In genomic region chr5:923473-923873, GRCh38 we compare ENCODE assay signal across 8 cellular contexts. TPM values are rescaled to one million over a fixed set of nuclear protein-coding genes. Genes with fewer than 3 reads are reported as not detected.
A peak's percentile ranks its signal among the peaks of the same experiment; 100 is the strongest.
DNase-seq lines count a peak whose midpoint lies in the region; ATAC-seq lines count a peak whose summit lies in the region.

No MANE protein-coding gene starts in this region.

- peaks cover 2% of the 10 kb centered on the region for H3K4me1 Mint-ChIP-seq in memory B cell

- H3K36me3 Mint-ChIP-seq in memory B cell: peaks cover 2% of the 10 kb centered on the region

- H3K27me3 Mint-ChIP-seq in memory B cell: peaks cover 8% of the 10 kb centered on the region

- ATAC-seq in GM18502 (IDR thresholded peaks at IDR 0.05; ENCODE audit: poor library complexity, unreplicated experiment): peak; percentile 81
- peak; percentile 79 for ATAC-seq in HG03342 (IDR thresholded peaks at IDR 0.05; ENCODE audit: unreplicated experiment)
- ATAC-seq in memory B cell (ENCODE audit: low read depth): peak; percentile 85

- no peaks in the 10 kb centered on the region for H3K9me3 Mint-ChIP-seq in memory B cell

- H3K27ac Mint-ChIP-seq in memory B cell: no peak overlapping the region

- no peak overlapping the region for H3K4me3 Mint-ChIP-seq in memory B cell

- peak; percentile 99 for DNase-seq in 8988T
- DNase-seq in NCI-H748 (lab: John Stamatoyannopoulos, UW; ENCODE audit: unreplicated experiment): peak; percentile 91
- DNase-seq in activated CD4-positive, alpha-beta T cell treated with anti-CD3 and anti-CD28 coated beads, Interleukin-2, amount 50 U/mL, for 4 hours: peak; percentile 64 to 65
- DNase-seq in dermis microvascular lymphatic vessel endothelial cell (ENCODE audit: low read depth in 2 of 2): peak; percentile 53 to 74
- peak; percentile 58 to 70 for DNase-seq in memory B cell (ENCODE audit: low spot score in 2 of 2)
- peak; percentile 65 to 68 for DNase-seq in stimulated activated CD8-positive, alpha-beta memory T cell treated with anti-CD3 and anti-CD28 coated beads, Interleukin-2, amount 100 ng/mL, for 48 hours (ENCODE audit: low read depth in 2 of 2)

RNA-seq across cellular contexts. Expression of gene TRIP13, which starts 30.8 kb away (rescaled TPM):
- 8.7 and 19.4 TPM in 2 replicates for total RNA-seq in dermis microvascular lymphatic vessel endothelial cell

RNA-seq across cellular contexts. Expression of gene BRD9, which starts 30.9 kb away (rescaled TPM):
- 26.6 and 31.6 TPM in 2 replicates for total RNA-seq in dermis microvascular lymphatic vessel endothelial cell

Comparison
In these comparisons a context has a peak if more than half of its experiments do, and no peak if none do; other contexts are left out.
1. Peak in every context shown above with its lines: DNase-seq and ATAC-seq.